In genomic region chr19:47227347-47228167, GRCh38 we compare ENCODE assay signal across 1 cellular context.
TF ChIP-seq lines count a peak whose summit lies in the region.

No MANE protein-coding gene starts in this region.

TF ChIP-seq in K562, 482 proteins besides CTCF, POLR2A, EP300 and RAD21 (continued from another document and continues in another):
- TF ChIP-seq, protein P1, sequence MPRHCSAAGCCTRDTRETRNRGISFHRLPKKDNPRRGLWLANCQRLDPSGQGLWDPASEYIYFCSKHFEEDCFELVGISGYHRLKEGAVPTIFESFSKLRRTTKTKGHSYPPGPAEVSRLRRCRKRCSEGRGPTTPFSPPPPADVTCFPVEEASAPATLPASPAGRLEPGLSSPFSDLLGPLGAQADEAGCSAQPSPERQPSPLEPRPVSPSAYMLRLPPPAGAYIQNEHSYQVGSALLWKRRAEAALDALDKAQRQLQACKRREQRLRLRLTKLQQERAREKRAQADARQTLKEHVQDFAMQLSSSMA (CRISPR knock-in tag; IDR thresholded peaks at IDR 0.05) = no peak
- no peak for TF ChIP-seq COPS2 (conservative IDR thresholded peaks at IDR 0.05)
- no peak; the same call in 1 of the 2 replicates for TF ChIP-seq MITF (IDR thresholded peaks at IDR 0.05)
- TF ChIP-seq HNRNPLL (IDR thresholded peaks at IDR 0.05; ENCODE audit: low read depth, low read length, poor library complexity, severe bottlenecking) = no peak
- no peak for TF ChIP-seq ESRRB (CRISPR knock-in tag; IDR thresholded peaks at IDR 0.05; ENCODE audit: borderline replicate concordance)
- TF ChIP-seq, protein P2, sequence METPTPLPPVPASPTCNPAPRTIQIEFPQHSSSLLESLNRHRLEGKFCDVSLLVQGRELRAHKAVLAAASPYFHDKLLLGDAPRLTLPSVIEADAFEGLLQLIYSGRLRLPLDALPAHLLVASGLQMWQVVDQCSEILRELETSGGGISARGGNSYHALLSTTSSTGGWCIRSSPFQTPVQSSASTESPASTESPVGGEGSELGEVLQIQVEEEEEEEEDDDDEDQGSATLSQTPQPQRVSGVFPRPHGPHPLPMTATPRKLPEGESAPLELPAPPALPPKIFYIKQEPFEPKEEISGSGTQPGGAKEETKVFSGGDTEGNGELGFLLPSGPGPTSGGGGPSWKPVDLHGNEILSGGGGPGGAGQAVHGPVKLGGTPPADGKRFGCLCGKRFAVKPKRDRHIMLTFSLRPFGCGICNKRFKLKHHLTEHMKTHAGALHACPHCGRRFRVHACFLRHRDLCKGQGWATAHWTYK (CRISPR knock-in tag; IDR thresholded peaks at IDR 0.05) = peak; percentile 88
- no peak for TF ChIP-seq ATF1 (CRISPR knock-in tag; IDR thresholded peaks at IDR 0.05)
- peak; percentile 29; the same call in 1 of the 2 replicates for TF ChIP-seq ATF1 (tag; IDR thresholded peaks at IDR 0.05)
- peak in 1 of 2 experiments; percentile 49; a peak in 2 of 4 replicates for TF ChIP-seq ZMIZ1 (IDR thresholded peaks at IDR 0.05; ENCODE audit: low read depth in 2 of 2, low read length in 2 of 2)
- TF ChIP-seq ZNF24 (IDR thresholded peaks at IDR 0.05) = 0 out of 2 replicates have a peak, but pooled peaks have one; percentile 41
- TF ChIP-seq FOXK2 (conservative IDR thresholded peaks at IDR 0.05 in 1 of 2, IDR thresholded peaks at IDR 0.05 in 1 of 2; ENCODE audit: low read depth in 2 of 2) = peak in 1 of 2 experiments; percentile 69; a peak in 2 of 4 replicates
- TF ChIP-seq, protein P3, sequence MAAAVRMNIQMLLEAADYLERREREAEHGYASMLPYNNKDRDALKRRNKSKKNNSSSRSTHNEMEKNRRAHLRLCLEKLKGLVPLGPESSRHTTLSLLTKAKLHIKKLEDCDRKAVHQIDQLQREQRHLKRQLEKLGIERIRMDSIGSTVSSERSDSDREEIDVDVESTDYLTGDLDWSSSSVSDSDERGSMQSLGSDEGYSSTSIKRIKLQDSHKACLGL (CRISPR knock-in tag; IDR thresholded peaks at IDR 0.05; ENCODE audit: borderline replicate concordance, poor library complexity, severe bottlenecking) = no peak
- TF ChIP-seq RB1 (IDR thresholded peaks at IDR 0.05; ENCODE audit: low read depth) = no peak
- peak; percentile 36 for TF ChIP-seq SAP30 (IDR thresholded peaks at IDR 0.05; ENCODE audit: borderline replicate concordance, insufficient read depth, low read depth, low read length, poor library complexity, severe bottlenecking)
- TF ChIP-seq NR2C2 (CRISPR knock-in tag; IDR thresholded peaks at IDR 0.05) = no peak
- TF ChIP-seq NR2C2 (tag; IDR thresholded peaks at IDR 0.05) = peak; percentile 95
- TF ChIP-seq, protein P4, sequence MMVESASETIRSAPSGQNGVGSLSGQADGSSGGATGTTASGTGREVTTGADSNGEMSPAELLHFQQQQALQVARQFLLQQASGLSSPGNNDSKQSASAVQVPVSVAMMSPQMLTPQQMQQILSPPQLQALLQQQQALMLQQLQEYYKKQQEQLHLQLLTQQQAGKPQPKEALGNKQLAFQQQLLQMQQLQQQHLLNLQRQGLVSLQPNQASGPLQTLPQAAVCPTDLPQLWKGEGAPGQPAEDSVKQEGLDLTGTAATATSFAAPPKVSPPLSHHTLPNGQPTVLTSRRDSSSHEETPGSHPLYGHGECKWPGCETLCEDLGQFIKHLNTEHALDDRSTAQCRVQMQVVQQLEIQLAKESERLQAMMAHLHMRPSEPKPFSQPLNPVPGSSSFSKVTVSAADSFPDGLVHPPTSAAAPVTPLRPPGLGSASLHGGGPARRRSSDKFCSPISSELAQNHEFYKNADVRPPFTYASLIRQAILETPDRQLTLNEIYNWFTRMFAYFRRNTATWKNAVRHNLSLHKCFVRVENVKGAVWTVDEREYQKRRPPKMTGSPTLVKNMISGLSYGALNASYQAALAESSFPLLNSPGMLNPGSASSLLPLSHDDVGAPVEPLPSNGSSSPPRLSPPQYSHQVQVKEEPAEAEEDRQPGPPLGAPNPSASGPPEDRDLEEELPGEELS (CRISPR knock-in tag; IDR thresholded peaks at IDR 0.05; ENCODE audit: borderline replicate concordance) = peak; percentile 44
- peak; percentile 84 for TF ChIP-seq PRPF4 (IDR thresholded peaks at IDR 0.05; ENCODE audit: insufficient read depth, low read depth, low read length, poor library complexity, severe bottlenecking)
- no peak for TF ChIP-seq ZNF551 (CRISPR knock-in tag; IDR thresholded peaks at IDR 0.05)
- TF ChIP-seq ZNF146 (CRISPR knock-in tag; IDR thresholded peaks at IDR 0.05; ENCODE audit: unreplicated experiment) = no peak
- no peak for TF ChIP-seq CHCHD3 (CRISPR knock-in tag; IDR thresholded peaks at IDR 0.05)
- no peak for TF ChIP-seq SRSF3 (IDR thresholded peaks at IDR 0.05; ENCODE audit: insufficient read depth, low read length)
- peak; percentile 65; the same call in 1 of the 2 replicates for TF ChIP-seq KLF1 (tag; IDR thresholded peaks at IDR 0.05)
- TF ChIP-seq PHF8 (IDR thresholded peaks at IDR 0.05; ENCODE audit: borderline replicate concordance, low read length) = peak; percentile 20; the same call in 1 of the 2 replicates
- TF ChIP-seq CBX8 (IDR thresholded peaks at IDR 0.05; ENCODE audit: borderline replicate concordance, extremely low read depth, low read depth, low read length, poor library complexity, severe bottlenecking) = no peak
- peak; percentile 39 for TF ChIP-seq FOXM1 (IDR thresholded peaks at IDR 0.05; ENCODE audit: low read depth)
- no peak for TF ChIP-seq FOXM1 (CRISPR knock-in tag; IDR thresholded peaks at IDR 0.05; ENCODE audit: low read depth)
- TF ChIP-seq ATF2 (CRISPR knock-in tag; IDR thresholded peaks at IDR 0.05) = no peak
- TF ChIP-seq, protein P5, sequence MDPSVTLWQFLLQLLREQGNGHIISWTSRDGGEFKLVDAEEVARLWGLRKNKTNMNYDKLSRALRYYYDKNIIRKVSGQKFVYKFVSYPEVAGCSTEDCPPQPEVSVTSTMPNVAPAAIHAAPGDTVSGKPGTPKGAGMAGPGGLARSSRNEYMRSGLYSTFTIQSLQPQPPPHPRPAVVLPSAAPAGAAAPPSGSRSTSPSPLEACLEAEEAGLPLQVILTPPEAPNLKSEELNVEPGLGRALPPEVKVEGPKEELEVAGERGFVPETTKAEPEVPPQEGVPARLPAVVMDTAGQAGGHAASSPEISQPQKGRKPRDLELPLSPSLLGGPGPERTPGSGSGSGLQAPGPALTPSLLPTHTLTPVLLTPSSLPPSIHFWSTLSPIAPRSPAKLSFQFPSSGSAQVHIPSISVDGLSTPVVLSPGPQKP (CRISPR knock-in tag; IDR thresholded peaks at IDR 0.05) = no peak
- no peak for TF ChIP-seq ZNF79 (CRISPR knock-in tag; IDR thresholded peaks at IDR 0.05; ENCODE audit: low read depth)
- no peak for TF ChIP-seq TEAD2 (tag; IDR thresholded peaks at IDR 0.05)
- peak; percentile 84 for TF ChIP-seq CEBPG (CRISPR knock-in tag; IDR thresholded peaks at IDR 0.05)
- TF ChIP-seq CEBPG (tag; conservative IDR thresholded peaks at IDR 0.05 in 1 of 2, IDR thresholded peaks at IDR 0.05 in 1 of 2) = peak; percentile 90 to 92
- TF ChIP-seq CREB1 (IDR thresholded peaks at IDR 0.05) = no peak
- TF ChIP-seq CREB1 (CRISPR knock-in tag; IDR thresholded peaks at IDR 0.05) = no peak
- TF ChIP-seq TRIM24 (IDR thresholded peaks at IDR 0.05) = peak; percentile 14 to 42; a peak in 2 of 4 replicates
- TF ChIP-seq NR2F6 (CRISPR knock-in tag; IDR thresholded peaks at IDR 0.05) = no peak
- TF ChIP-seq SMARCC2 (IDR thresholded peaks at IDR 0.05; ENCODE audit: low read depth) = no peak
- no peak; the same call in none of the 2 replicates for TF ChIP-seq ETV5 (CRISPR knock-in tag; IDR thresholded peaks at IDR 0.05; ENCODE audit: low read depth)
- TF ChIP-seq SRSF1 (IDR thresholded peaks at IDR 0.05; ENCODE audit: low read depth, low read length) = no peak
- TF ChIP-seq MEF2D (tag; conservative IDR thresholded peaks at IDR 0.05; ENCODE audit: low read depth) = peak; percentile 67
- no peak for TF ChIP-seq GABPB1 (CRISPR knock-in tag; IDR thresholded peaks at IDR 0.05)
- no peak for TF ChIP-seq TGIF2 (CRISPR knock-in tag; IDR thresholded peaks at IDR 0.05)
- peak; percentile 54 for TF ChIP-seq NCOR1 (IDR thresholded peaks at IDR 0.05)
- peak; percentile 63 to 84 for TF ChIP-seq AFF1 (IDR thresholded peaks at IDR 0.05; ENCODE audit: low read depth in 1 of 2, partially characterized antibody in 2 of 2)
- no peak; the same call in none of the 2 replicates for TF ChIP-seq ZFX (CRISPR knock-in tag; IDR thresholded peaks at IDR 0.05)
